Comparison of ENCODE assay signal across 8 cellular contexts in the genomic region with DNA sequence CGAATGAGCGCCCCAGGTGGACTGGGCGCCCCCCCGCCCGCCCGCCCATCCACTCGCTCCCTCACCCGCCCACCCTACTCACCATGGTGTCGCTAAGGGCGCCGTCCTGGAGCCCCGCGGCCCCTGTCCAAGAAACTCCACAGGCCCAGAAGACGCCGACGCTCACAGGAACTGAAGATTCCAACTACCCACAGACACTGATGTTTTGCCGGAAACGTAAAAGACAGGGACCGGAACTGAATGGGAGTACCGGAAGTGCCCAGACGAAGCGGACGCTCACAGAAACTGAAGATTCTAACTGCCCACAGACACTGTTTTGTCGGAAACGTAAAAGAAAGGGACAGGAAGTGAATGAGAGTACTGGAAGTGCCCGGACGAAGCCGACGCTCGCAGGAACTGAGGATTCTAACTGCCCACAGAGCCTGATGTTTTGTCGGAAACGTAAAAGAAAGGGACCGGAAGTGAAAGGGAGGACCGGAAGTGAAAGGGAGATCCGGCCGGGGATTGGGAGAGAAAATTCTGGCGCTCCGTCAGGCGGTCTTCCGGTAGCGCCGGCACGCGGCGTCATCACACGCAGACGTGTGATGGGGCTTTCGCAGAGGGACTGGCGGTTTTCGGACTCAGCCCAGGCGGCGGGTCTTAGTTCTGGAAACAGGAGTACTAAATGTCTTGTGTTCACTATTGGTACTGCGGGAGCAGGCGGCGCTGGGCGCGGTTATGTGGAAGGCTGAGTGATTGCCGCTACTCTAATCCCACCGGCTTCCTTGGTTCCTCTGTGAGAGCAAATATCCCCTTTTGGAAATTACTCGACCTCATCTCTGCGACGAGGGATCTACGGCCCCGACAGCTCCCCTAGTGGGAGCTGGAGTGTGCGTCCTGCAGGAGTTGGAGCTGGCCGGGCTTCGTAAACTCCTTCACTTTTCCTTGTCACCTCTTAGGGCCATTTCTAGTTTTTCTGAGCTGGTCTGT.
DNase-seq lines count a peak whose midpoint lies in the region; ATAC-seq lines count a peak whose summit lies in the region.

A gene (minus strand): TSS at position 173 of the 969 bp plus-strand sequence. CDS start 88 bp downstream, at position 85.

- DNase-seq in COR-L47 (lab: John Stamatoyannopoulos, UW): peak; percentile 97
- DNase-seq in HS-5 (ENCODE audit: low read depth): peak; percentile 97
- DNase-seq in NK-92 (lab: John Stamatoyannopoulos, UW; ENCODE audit: unreplicated experiment): peak; percentile 47
- DNase-seq in activated CD8-positive, alpha-beta memory T cell treated with anti-CD3 and anti-CD28 coated beads for 1 hour (ENCODE audit: extremely low read depth in 1 of 2, low read depth in 1 of 2): peak; percentile 70 to 71
- DNase-seq in effector CD8-positive, alpha-beta T cell (lab: John Stamatoyannopoulos, UW): peak; percentile 81
- peak; percentile 96 for DNase-seq in medulla oblongata (ENCODE audit: extremely low spot score)
- DNase-seq in stimulated activated CD8-positive, alpha-beta memory T cell treated with anti-CD3 and anti-CD28 coated beads, Interleukin-12 subunit alpha, Interleukin-12 subunit beta, amount 100 ng/mL, for 1 hour (ENCODE audit: low read depth): peak; percentile 77

- peak; percentile 73 for ATAC-seq in GM19468 (IDR thresholded peaks at IDR 0.05; ENCODE audit: extremely low read depth, unreplicated experiment)

Comparison
In these comparisons a context has a peak if more than half of its experiments do, and no peak if none do; other contexts are left out.
1. Peak in every context shown above with its lines: DNase-seq and ATAC-seq.
2. DNase-seq: peak in every context shown above with its lines; median percentile 97 in COR-L47; 97 in HS-5; 96 in medulla oblongata; 81 in effector CD8-positive, alpha-beta T cell; 77 in stimulated activated CD8-positive, alpha-beta memory T cell treated with anti-CD3 and anti-CD28 coated beads, Interleukin-12 subunit alpha, Interleukin-12 subunit beta, amount 100 ng/mL, for 1 hour; 70 in activated CD8-positive, alpha-beta memory T cell treated with anti-CD3 and anti-CD28 coated beads for 1 hour; 47 in NK-92.